Comparison of ENCODE assay signal across 1 cellular context in the genomic region with DNA sequence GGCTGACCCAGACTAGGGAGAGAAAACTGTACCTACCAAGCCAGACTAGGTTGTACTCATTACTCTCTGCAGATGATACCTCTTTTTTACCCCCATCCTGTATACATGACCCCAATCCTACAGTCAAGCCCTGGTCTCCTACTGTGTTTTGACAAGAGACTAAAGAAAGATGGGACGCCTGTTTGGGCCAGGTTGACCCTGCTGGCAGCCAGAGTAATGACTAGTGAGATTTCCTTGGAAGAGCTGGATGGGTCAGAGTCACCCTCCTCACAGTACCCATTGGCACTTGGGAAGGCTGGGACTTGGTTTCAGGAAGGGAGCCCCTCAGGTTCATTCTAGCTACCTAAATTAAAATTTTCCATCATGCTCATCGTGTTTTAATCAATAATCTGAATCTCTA.
TF ChIP-seq lines count a peak whose summit lies in the region.

No MANE protein-coding gene starts in this region.

TF ChIP-seq in GM23338, 12 proteins besides CTCF, POLR2A, EP300 and RAD21 (continued from another document):
- TF ChIP-seq, protein P1, sequence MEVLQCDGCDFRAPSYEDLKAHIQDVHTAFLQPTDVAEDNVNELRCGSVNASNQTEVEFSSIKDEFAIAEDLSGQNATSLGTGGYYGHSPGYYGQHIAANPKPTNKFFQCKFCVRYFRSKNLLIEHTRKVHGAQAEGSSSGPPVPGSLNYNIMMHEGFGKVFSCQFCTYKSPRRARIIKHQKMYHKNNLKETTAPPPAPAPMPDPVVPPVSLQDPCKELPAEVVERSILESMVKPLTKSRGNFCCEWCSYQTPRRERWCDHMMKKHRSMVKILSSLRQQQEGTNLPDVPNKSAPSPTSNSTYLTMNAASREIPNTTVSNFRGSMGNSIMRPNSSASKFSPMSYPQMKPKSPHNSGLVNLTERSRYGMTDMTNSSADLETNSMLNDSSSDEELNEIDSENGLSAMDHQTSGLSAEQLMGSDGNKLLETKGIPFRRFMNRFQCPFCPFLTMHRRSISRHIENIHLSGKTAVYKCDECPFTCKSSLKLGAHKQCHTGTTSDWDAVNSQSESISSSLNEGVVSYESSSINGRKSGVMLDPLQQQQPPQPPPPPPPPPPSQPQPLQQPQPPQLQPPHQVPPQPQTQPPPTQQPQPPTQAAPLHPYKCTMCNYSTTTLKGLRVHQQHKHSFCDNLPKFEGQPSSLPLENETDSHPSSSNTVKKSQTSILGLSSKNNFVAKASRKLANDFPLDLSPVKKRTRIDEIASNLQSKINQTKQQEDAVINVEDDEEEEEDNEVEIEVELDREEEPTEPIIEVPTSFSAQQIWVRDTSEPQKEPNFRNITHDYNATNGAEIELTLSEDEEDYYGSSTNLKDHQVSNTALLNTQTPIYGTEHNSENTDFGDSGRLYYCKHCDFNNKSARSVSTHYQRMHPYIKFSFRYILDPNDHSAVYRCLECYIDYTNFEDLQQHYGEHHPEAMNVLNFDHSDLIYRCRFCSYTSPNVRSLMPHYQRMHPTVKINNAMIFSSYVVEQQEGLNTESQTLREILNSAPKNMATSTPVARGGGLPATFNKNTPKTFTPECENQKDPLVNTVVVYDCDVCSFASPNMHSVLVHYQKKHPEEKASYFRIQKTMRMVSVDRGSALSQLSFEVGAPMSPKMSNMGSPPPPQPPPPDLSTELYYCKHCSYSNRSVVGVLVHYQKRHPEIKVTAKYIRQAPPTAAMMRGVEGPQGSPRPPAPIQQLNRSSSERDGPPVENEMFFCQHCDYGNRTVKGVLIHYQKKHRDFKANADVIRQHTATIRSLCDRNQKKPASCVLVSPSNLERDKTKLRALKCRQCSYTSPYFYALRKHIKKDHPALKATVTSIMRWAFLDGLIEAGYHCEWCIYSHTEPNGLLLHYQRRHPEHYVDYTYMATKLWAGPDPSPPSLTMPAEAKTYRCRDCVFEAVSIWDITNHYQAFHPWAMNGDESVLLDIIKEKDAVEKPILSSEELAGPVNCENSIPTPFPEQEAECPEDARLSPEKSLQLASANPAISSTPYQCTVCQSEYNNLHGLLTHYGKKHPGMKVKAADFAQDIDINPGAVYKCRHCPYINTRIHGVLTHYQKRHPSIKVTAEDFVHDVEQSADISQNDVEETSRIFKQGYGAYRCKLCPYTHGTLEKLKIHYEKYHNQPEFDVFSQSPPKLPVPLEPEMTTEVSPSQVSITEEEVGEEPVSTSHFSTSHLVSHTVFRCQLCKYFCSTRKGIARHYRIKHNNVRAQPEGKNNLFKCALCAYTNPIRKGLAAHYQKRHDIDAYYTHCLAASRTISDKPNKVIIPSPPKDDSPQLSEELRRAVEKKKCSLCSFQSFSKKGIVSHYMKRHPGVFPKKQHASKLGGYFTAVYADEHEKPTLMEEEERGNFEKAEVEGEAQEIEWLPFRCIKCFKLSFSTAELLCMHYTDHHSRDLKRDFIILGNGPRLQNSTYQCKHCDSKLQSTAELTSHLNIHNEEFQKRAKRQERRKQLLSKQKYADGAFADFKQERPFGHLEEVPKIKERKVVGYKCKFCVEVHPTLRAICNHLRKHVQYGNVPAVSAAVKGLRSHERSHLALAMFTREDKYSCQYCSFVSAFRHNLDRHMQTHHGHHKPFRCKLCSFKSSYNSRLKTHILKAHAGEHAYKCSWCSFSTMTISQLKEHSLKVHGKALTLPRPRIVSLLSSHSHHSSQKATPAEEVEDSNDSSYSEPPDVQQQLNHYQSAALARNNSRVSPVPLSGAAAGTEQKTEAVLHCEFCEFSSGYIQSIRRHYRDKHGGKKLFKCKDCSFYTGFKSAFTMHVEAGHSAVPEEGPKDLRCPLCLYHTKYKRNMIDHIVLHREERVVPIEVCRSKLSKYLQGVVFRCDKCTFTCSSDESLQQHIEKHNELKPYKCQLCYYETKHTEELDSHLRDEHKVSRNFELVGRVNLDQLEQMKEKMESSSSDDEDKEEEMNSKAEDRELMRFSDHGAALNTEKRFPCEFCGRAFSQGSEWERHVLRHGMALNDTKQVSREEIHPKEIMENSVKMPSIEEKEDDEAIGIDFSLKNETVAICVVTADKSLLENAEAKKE (CRISPR knock-in tag; IDR thresholded peaks at IDR 0.05), result no peak
